In genomic region chr10:133058267-133059092, GRCh38 we compare ENCODE assay signal across 19 cellular contexts. TPM values are rescaled to one million over a fixed set of nuclear protein-coding genes. Genes with fewer than 3 reads are reported as not detected.
DNase-seq lines count a peak whose midpoint lies in the region; ATAC-seq lines count a peak whose summit lies in the region.
"Had no signal": no experiment of that assay in that cellular context is flagged by ENCODE, and none has a peak within 500 bp of the region (broad histone marks: within the 10 kb centered on the region; RNA-seq: fewer than 3 reads in every experiment).

No MANE protein-coding gene starts in this region.

- peaks cover 2 to 8% (median 7%) of the 10 kb centered on the region in 3 donors for H3K27me3 Mint-ChIP-seq in immature natural killer cell (ENCODE audit: low read depth in 3 of 3)

- H3K4me2 ChIP-seq in BLaER1 treated with 17β-estradiol and CSF1 and Interleukin-3, amounts not matched to agents 10 nM and 100 nM = peak overlapping the region; percentile 21 to 85 (median 76)

- no peak for ATAC-seq in GM18873 (IDR thresholded peaks at IDR 0.05; ENCODE audit: low FRiP score, unreplicated experiment)

- H3K4me1 Mint-ChIP-seq in immature natural killer cell = peaks cover 13 to 23% of the 10 kb centered on the region in 2 donors

- DNase-seq in ELR (ENCODE audit: low read depth) = peak; percentile 14
- peak; percentile 38 for DNase-seq in RPMI7951 (ENCODE audit: low read depth)
- DNase-seq in immature natural killer cell = peak in 2 of 3 donors; percentile 16 to 17
- no peak for DNase-seq in NCI-H2196 (lab: John Stamatoyannopoulos, UW; ENCODE audit: unreplicated experiment)
- no peak for DNase-seq in stimulated activated CD4-positive, alpha-beta T cell treated with anti-CD3 and anti-CD28 coated beads, Interleukin-4, amount 100 ng/mL, for 24 hours
- no peak for DNase-seq in GOT3 (lab: John Stamatoyannopoulos, UW)
- DNase-seq: activated effector memory CD4-positive, alpha-beta T cell treated with anti-CD3 and anti-CD28 coated beads, Interleukin-2, amount 50 U/mL, for 16 hours; left ventricle myocardium inferior; NCI-H187; stimulated activated CD4-positive, alpha-beta T cell treated with anti-CD3 and anti-CD28 coated beads, Interleukin-4, amount 100 ng/mL, for 4 hours; tibial artery had no signal

- no peak overlapping the region for H3K27ac ChIP-seq in BLaER1 treated with 17β-estradiol and CSF1 and Interleukin-3, amounts not matched to agents 10 nM and 100 nM
- H3K27ac ChIP-seq: ascending aorta, C4-2B, left ventricle myocardium inferior, tibial artery, VCaP had no signal

- H3K9ac ChIP-seq in BLaER1 treated with 17β-estradiol and CSF1 and Interleukin-3, amounts not matched to agents 10 nM and 100 nM = no peak overlapping the region

- H3K27ac Mint-ChIP-seq in immature natural killer cell = peak overlapping the region in 1 of 6 donors; percentile 52

- peaks cover 0 to 5% (median 0%) of the 10 kb centered on the region in 11 experiments; a peak in 1 of 22 replicates for H3K27me3 ChIP-seq in BLaER1 treated with 17β-estradiol and CSF1 and Interleukin-3, amounts not matched to agents 10 nM and 100 nM
- H3K27me3 ChIP-seq: ascending aorta had no signal

- H3K36me3 Mint-ChIP-seq in immature natural killer cell = no peaks in the 10 kb centered on the region

- H4K20me1 ChIP-seq in BLaER1 treated with 17β-estradiol and CSF1 and Interleukin-3, amounts not matched to agents 10 nM and 100 nM = peaks cover 0 to 42% (median 9%) of the 10 kb centered on the region in 11 experiments; a peak in 15 of 22 replicates

- H3K9me3 Mint-ChIP-seq in immature natural killer cell = no peaks in the 10 kb centered on the region

- peaks cover 11 to 62% (median 43%) of the 10 kb centered on the region in 10 experiments for H3K4me1 ChIP-seq in BLaER1 treated with 17β-estradiol and CSF1 and Interleukin-3, amounts not matched to agents 10 nM and 100 nM
- H3K4me1 ChIP-seq: ascending aorta, left ventricle myocardium inferior, tibial artery had no signal

- peak overlapping the region in 4 of 5 donors; percentile 33 to 70 (median 40) for H3K4me3 Mint-ChIP-seq in immature natural killer cell

- peaks cover 0 to 22% (median 0%) of the 10 kb centered on the region in 11 experiments; a peak in 6 of 22 replicates for H3K9me3 ChIP-seq in BLaER1 treated with 17β-estradiol and CSF1 and Interleukin-3, amounts not matched to agents 10 nM and 100 nM (replicated peaks in 1 of 11)
- H3K9me3 ChIP-seq: ascending aorta, left ventricle myocardium inferior, tibial artery had no signal

- no peak overlapping the region for H3K4me3 ChIP-seq in BLaER1 treated with 17β-estradiol and CSF1 and Interleukin-3, amounts not matched to agents 10 nM and 100 nM
- H3K4me3 ChIP-seq: ascending aorta, left ventricle myocardium inferior, tibial artery had no signal

- H3K36me3 ChIP-seq in BLaER1 treated with 17β-estradiol and CSF1 and Interleukin-3, amounts not matched to agents 10 nM and 100 nM = no peaks in the 10 kb centered on the region
- H3K36me3 ChIP-seq: ascending aorta, left ventricle myocardium inferior, tibial artery had no signal

RNA-seq across cellular contexts. Expression of gene ADGRA1, which starts 29.2 kb away (rescaled TPM):
- total RNA-seq in RPMI7951 (2014; rRNA removed; shearing (Covaris generic)) = not detected in 2 replicates
- polyA plus RNA-seq in immature natural killer cell = not detected
- total RNA-seq: ascending aorta, endothelial cell of umbilical vein, left ventricle myocardium inferior, NCI-H460, OCI-LY7 had no signal
- polyA plus RNA-seq: endothelial cell of umbilical vein had no signal

Comparison
In these comparisons a context has a peak if more than half of its experiments do, and no peak if none do; other contexts are left out.
1. DNase-seq: peak in ELR (single experiment), RPMI7951 (single experiment) and immature natural killer cell (2 of 3); none in NCI-H2196 (single experiment), stimulated activated CD4-positive, alpha-beta T cell treated with anti-CD3 and anti-CD28 coated beads, Interleukin-4, amount 100 ng/mL, for 24 hours (single experiment) and GOT3 (single experiment).